Comparison of ENCODE assay signal across 17 cellular contexts in the genomic region with DNA sequence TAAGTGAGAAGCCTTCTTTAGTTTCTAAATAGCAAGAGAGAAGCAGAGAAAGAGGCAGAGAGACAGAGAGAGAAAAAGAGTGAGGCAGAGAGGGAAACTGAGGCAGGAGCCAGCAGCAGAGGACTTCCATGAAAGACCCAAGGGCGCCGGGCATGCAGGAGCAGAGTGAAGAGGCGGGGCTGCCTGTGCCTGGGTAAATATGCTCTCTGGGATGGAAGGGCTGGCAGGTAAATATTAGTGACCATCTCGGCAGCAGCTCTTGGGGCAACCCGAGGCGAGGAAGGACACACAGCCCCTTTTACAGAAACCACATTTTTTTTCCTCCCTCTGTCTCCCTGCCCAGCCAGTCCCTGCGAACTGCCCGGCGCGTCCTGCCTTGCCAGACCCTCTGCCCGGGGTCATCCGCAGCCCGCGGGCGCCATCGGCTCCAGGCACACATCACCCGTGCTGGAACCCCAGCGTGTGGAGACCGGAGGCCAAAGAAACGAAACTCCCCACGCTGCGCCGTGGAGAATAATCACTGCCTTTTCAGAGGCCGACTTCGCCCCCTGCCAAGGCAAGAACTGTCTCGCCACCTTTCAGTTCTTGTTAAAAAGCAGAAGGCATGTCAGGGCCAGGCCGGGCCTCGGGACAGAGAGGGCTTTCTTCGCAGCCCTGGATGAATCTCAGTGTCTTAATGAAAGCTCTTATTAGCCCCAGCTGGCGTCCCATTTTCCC.
A peak's percentile ranks its signal among the peaks of the same experiment; 100 is the strongest.
DNase-seq lines count a peak whose midpoint lies in the region; ATAC-seq, FAIRE-seq and TF ChIP-seq lines count a peak whose summit lies in the region.
"Had no signal": no experiment of that assay in that cellular context is flagged by ENCODE, and none has a peak within 500 bp of the region (broad histone marks: within the 10 kb centered on the region; RNA-seq: fewer than 3 reads in every experiment).

No MANE protein-coding gene starts in this region.

- TF ChIP-seq CTCF in HepG2 (CRISPR knock-in tag; IDR thresholded peaks at IDR 0.05) (no peak), right lobe of liver (IDR thresholded peaks at IDR 0.05) (no peak), upper lobe of right lung (IDR thresholded peaks at IDR 0.05) (no peak)

- DNase-seq in HepG2 (ENCODE audit: low spot score) = peak; percentile 9
- no peak for DNase-seq in right lobe of liver
- peak; percentile 72 for DNase-seq in midbrain (lab: John Stamatoyannopoulos, UW)
- DNase-seq in upper lobe of right lung = no peak
- DNase-seq in iPS-NIHi11 (ENCODE audit: low spot score) = no peak
- DNase-seq in stimulated activated CD4-positive, alpha-beta T cell treated with anti-CD3 and anti-CD28 coated beads, Interleukin-1b, Interleukin-23, amount 100 ng/mL, for 48 hours = no peak
- DNase-seq in NCI-H2107 treated with DMSO at 0.1 percent for 48 hours (lab: John Stamatoyannopoulos, UW; ENCODE audit: unreplicated experiment) = no peak
- DNase-seq: activated CD4-positive, CD25-positive, alpha-beta regulatory T cell treated with anti-CD3 and anti-CD28 coated beads, Interleukin-2, amount 50 U/mL, for 72 hours; activated naive CD4-positive, alpha-beta T cell; islet precursor cell; mucosa of descending colon; NCI-H2171 treated with DMSO at 0.1 percent for 48 hours; spleen; stimulated activated naive CD4-positive, alpha-beta T cell; uterus had no signal

- H4K20me1 ChIP-seq in HepG2 (ENCODE audit: insufficient read depth, low read length) = no peaks in the 10 kb centered on the region; the same call in 1 of the 2 replicates

- H3K9me3 ChIP-seq in HepG2 (ENCODE audit: low read length) = peaks cover 5% of the 10 kb centered on the region; the same call in 1 of the 2 replicates
- H3K9me3 ChIP-seq in right lobe of liver = no peaks in the 10 kb centered on the region
- peaks cover 3% of the 10 kb centered on the region for H3K9me3 ChIP-seq in upper lobe of right lung
- H3K9me3 ChIP-seq: mucosa of descending colon, uterus had no signal

- CTCF ChIA-PET in HepG2 (lab: Yijun Ruan, JAX; ENCODE audit: low intra/inter-chr PET ratio, low total read pairs) = no interaction called here

- H3K27ac ChIP-seq in HepG2 (ENCODE audit: extremely low read length, insufficient read depth, low read length) = no peak overlapping the region
- no peak overlapping the region for H3K27ac ChIP-seq in right lobe of liver
- H3K27ac ChIP-seq in cingulate gyrus (ENCODE audit: low read depth, low read length) = peak overlapping the region; percentile 96
- H3K27ac ChIP-seq in upper lobe of right lung = no peak overlapping the region
- H3K27ac ChIP-seq: spleen, uterus had no signal

- 0 out of 2 replicates have a peak overlapping the region, but pooled peaks have one; percentile 23 for H3K9ac ChIP-seq in HepG2 (ENCODE audit: insufficient read depth, low read depth, low read length)

- H3K4me2 ChIP-seq in HepG2 (ENCODE audit: low read depth, low read length) = peak overlapping the region; percentile 59

- peaks cover 0 to 53% of the 10 kb centered on the region in 2 experiments for H3K27me3 ChIP-seq in HepG2 (ENCODE audit: control insufficient read depth in 1 of 2, insufficient read depth in 2 of 2, low read length in 2 of 2)
- no peaks in the 10 kb centered on the region for H3K27me3 ChIP-seq in right lobe of liver
- no peaks in the 10 kb centered on the region for H3K27me3 ChIP-seq in upper lobe of right lung
- H3K27me3 ChIP-seq: uterus had no signal

- in situ Hi-C loops in HepG2 (cut with HindIII; ENCODE audit: extremely low pct_ligation_motif_present, low pct_unique_long_range_greater_than_20kb) = loop anchor here (25.0 kb wide), 1 partner anchor 568 kb away; the partner anchor contains the start of gene ATP6V0E1

- no peak overlapping the region for H2AFZ ChIP-seq in HepG2 (ENCODE audit: low read length)

- H3K4me1 ChIP-seq in HepG2 (ENCODE audit: insufficient read depth, low read length) (peaks cover 12% of the 10 kb centered on the region), right lobe of liver (no peaks in the 10 kb centered on the region), upper lobe of right lung (no peaks in the 10 kb centered on the region)
- H3K4me1 ChIP-seq: uterus had no signal

- BruUV-seq in HepG2 (replicated peaks; lab: Mats Ljungman, UMichigan) = no TSS peak

- TF ChIP-seq POLR2A in HepG2 (IDR thresholded peaks at IDR 0.05; ENCODE audit: insufficient read depth in 1 of 2, low read depth in 2 of 2, low read length in 2 of 2) (no peak), right lobe of liver (IDR thresholded peaks at IDR 0.05) (no peak)

- TF ChIP-seq EP300 in HepG2 (IDR thresholded peaks at IDR 0.05; ENCODE audit: low read depth in 2 of 2, low read length in 2 of 2) (no peak), HepG2 (CRISPR knock-in tag; IDR thresholded peaks at IDR 0.05; ENCODE audit: borderline replicate concordance) (no peak)

- H3K36me3 ChIP-seq in HepG2 (replicated peaks in 1 of 2; ENCODE audit: control insufficient read depth in 1 of 2, insufficient read depth in 2 of 2, low read length in 2 of 2) (no peaks in the 10 kb centered on the region), right lobe of liver (no peaks in the 10 kb centered on the region), upper lobe of right lung (no peaks in the 10 kb centered on the region)
- H3K36me3 ChIP-seq: spleen, uterus had no signal

- POLR2A ChIA-PET in HepG2 (lab: Yijun Ruan, JAX) = no interaction called here

- WGBS in HepG2 (ENCODE audit: low lambda C conversion rate) = 2% methylated on average over 24 of the region's 30 CpGs
- WGBS in right lobe of liver (ENCODE audit: insufficient coverage, low coverage, low lambda C conversion rate, missing lambda C conversion rate) = 67% methylated on average over 21 of the region's 30 CpGs

- intact Hi-C loops in HepG2 (cut with micrococcal nuclease; ENCODE audit: unreplicated experiment) = no loop called here
- intact Hi-C loops in right lobe of liver (cut with DNase I) = no loop called here
- intact Hi-C loops in upper lobe of right lung (cut with DNase I) = no loop called here

- H3K4me3 ChIP-seq in HepG2 (replicated peaks in 1 of 3; ENCODE audit: insufficient read depth in 1 of 3, low read depth in 2 of 3, low read length in 3 of 3) (peak overlapping the region in 2 of 3 experiments; percentile 25 to 57; a peak in 2 of 6 replicates), right lobe of liver (no peak overlapping the region), upper lobe of right lung (no peak overlapping the region)
- H3K4me3 ChIP-seq: mucosa of descending colon, spleen, uterus had no signal

- no peaks in the 10 kb centered on the region for H3K79me2 ChIP-seq in HepG2 (ENCODE audit: insufficient read depth, low read length)

- TF ChIP-seq RAD21 in HepG2 (CRISPR knock-in tag; IDR thresholded peaks at IDR 0.05) = no peak

- FAIRE-seq in HepG2 (lab: Jason Lieb, UNC) = no peak
- FAIRE-seq: endothelial cell of umbilical vein had no signal

- ATAC-seq in HepG2 (peak; percentile 83), right lobe of liver (no peak), upper lobe of right lung (no peak)
- ATAC-seq: mucosa of descending colon had no signal

TF ChIP-seq in HepG2, 621 proteins besides CTCF, POLR2A, EP300 and RAD21 (continues in another document):
- TF ChIP-seq KDM2A (CRISPR knock-in tag; IDR thresholded peaks at IDR 0.05; ENCODE audit: borderline replicate concordance, low read depth) (0 out of 2 replicates have a peak, but pooled peaks have one; percentile 20), XRCC5 (optimal IDR thresholded peaks at IDR 0.05; ENCODE audit: low read length) (peak; percentile 19), ZNF264 (CRISPR knock-in tag; IDR thresholded peaks at IDR 0.05) (peak; percentile 45; the same call in 1 of the 2 replicates), ZBTB38 (CRISPR knock-in tag; IDR thresholded peaks at IDR 0.05) (0 out of 2 replicates have a peak, but pooled peaks have one; percentile 25), ZNF362 (CRISPR knock-in tag; IDR thresholded peaks at IDR 0.05; ENCODE audit: borderline replicate concordance) (peak; percentile 35; the same call in 1 of the 2 replicates), ZBTB1 (CRISPR knock-in tag; IDR thresholded peaks at IDR 0.05; ENCODE audit: borderline replicate concordance) (no peak), FOXA3 (CRISPR knock-in tag; IDR thresholded peaks at IDR 0.05) (peak; percentile 77), SP5 (CRISPR knock-in tag; IDR thresholded peaks at IDR 0.05; ENCODE audit: borderline replicate concordance, low read depth) (peak; percentile 93), NONO (IDR thresholded peaks at IDR 0.05) (no peak), NONO (CRISPR knock-in tag; conservative IDR thresholded peaks at IDR 0.05) (0 out of 2 replicates have a peak, but pooled peaks have one; percentile 36), DMAP1 (CRISPR knock-in tag; IDR thresholded peaks at IDR 0.05) (no peak)

Comparison
In these comparisons a context has a peak if more than half of its experiments do, and no peak if none do; other contexts are left out.
1. DNase-seq: peak in HepG2 (single experiment) and midbrain (single experiment); none in right lobe of liver (0 of 3), upper lobe of right lung (single experiment), iPS-NIHi11 (single experiment), stimulated activated CD4-positive, alpha-beta T cell treated with anti-CD3 and anti-CD28 coated beads, Interleukin-1b, Interleukin-23, amount 100 ng/mL, for 48 hours (single experiment) and NCI-H2107 treated with DMSO at 0.1 percent for 48 hours (single experiment).
2. H3K4me3 ChIP-seq: peak in HepG2 (2 of 3); none in right lobe of liver (0 of 3) and upper lobe of right lung (single experiment).